ENCODE assay signal across 22 cellular contexts in genomic region chr4:140219567-140219966, GRCh38.
"Had no signal": no experiment of that assay in that cellular context is flagged by ENCODE, and none has a peak within 500 bp of the region (broad histone marks: within the 10 kb centered on the region; RNA-seq: fewer than 3 reads in every experiment).

No MANE protein-coding gene starts in this region.

- ATAC-seq: activated naive CD8-positive, alpha-beta T cell treated with anti-CD3 and anti-CD28 coated beads, Interleukin-2, amount 50 U/mL, for 24 hours; activated T-helper 17 cell treated with anti-CD3 and anti-CD28 coated beads, Interleukin-2, amount 50 U/mL, for 72 hours; left ventricle myocardium superior; naive thymus-derived CD4-positive, alpha-beta T cell; psoas muscle; stimulated activated naive B cell treated with anti-CD40 and anti-IgM and Interleukin-4, amounts not matched to agents 10 μg/mL and 1 μg/mL and 100 μg/mL, for 72 hours had no signal

- DNase-seq: activated CD4-positive, alpha-beta memory T cell treated with anti-CD3 and anti-CD28 coated beads for 36 hours; activated CD4-positive, alpha-beta T cell treated with anti-CD3 and anti-CD28 coated beads for 48 hours; activated CD8-positive, alpha-beta memory T cell treated with anti-CD3 and anti-CD28 coated beads, Interleukin-2, amount 50 U/mL, for 4 hours; activated gamma-delta T cell treated with Interleukin-2 at 50 U/mL for 16 hours; activated naive CD4-positive, alpha-beta T cell treated with anti-CD3 and anti-CD28 coated beads, Interleukin-2, amount 50 U/mL, for 16 hours; activated naive CD8-positive, alpha-beta T cell treated with anti-CD3 and anti-CD28 coated beads, Interleukin-2, amount 50 U/mL, for 24 hours; activated T-cell treated with anti-CD3 and anti-CD28 coated beads, Interleukin-2, amount 50 U/mL, for 1 hour; dermis blood vessel endothelial cell; effector CD4-positive, alpha-beta T cell; esophagus squamous epithelium; left ventricle myocardium superior; naive thymus-derived CD4-positive, alpha-beta T cell; occipital lobe; psoas muscle; stimulated activated CD4-positive, alpha-beta T cell treated with anti-CD3 and anti-CD28 coated beads, Interleukin-15, amount 100 ng/mL, for 24 hours; stimulated activated CD4-positive, alpha-beta T cell treated with anti-CD3 and anti-CD28 coated beads, Interleukin-2, amount 100 ng/mL, for 24 hours; stimulated activated naive B cell treated with anti-CD40 and anti-IgM and Interleukin-4, amounts not matched to agents 10 μg/mL and 1 μg/mL and 100 μg/mL, for 72 hours; stomach; upper lobe of left lung had no signal

- H3K4me3 Mint-ChIP-seq: activated CD4-positive, alpha-beta memory T cell treated with anti-CD3 and anti-CD28 coated beads for 36 hours; activated naive CD8-positive, alpha-beta T cell treated with anti-CD3 and anti-CD28 coated beads, Interleukin-2, amount 50 U/mL, for 24 hours; activated T-helper 17 cell treated with anti-CD3 and anti-CD28 coated beads, Interleukin-2, amount 50 U/mL, for 72 hours; central memory CD8-positive, alpha-beta T cell; naive thymus-derived CD4-positive, alpha-beta T cell; neural crest cell; stimulated activated naive B cell treated with anti-CD40 and anti-IgM and Interleukin-4, amounts not matched to agents 10 μg/mL and 1 μg/mL and 100 μg/mL, for 72 hours had no signal

- H3K27ac Mint-ChIP-seq: activated CD4-positive, alpha-beta memory T cell treated with anti-CD3 and anti-CD28 coated beads for 36 hours; activated naive CD8-positive, alpha-beta T cell treated with anti-CD3 and anti-CD28 coated beads, Interleukin-2, amount 50 U/mL, for 24 hours; activated T-helper 17 cell treated with anti-CD3 and anti-CD28 coated beads, Interleukin-2, amount 50 U/mL, for 72 hours; naive thymus-derived CD4-positive, alpha-beta T cell; stimulated activated naive B cell treated with anti-CD40 and anti-IgM and Interleukin-4, amounts not matched to agents 10 μg/mL and 1 μg/mL and 100 μg/mL, for 72 hours had no signal

- H3K4me1 Mint-ChIP-seq: activated naive CD8-positive, alpha-beta T cell treated with anti-CD3 and anti-CD28 coated beads, Interleukin-2, amount 50 U/mL, for 24 hours; activated T-helper 17 cell treated with anti-CD3 and anti-CD28 coated beads, Interleukin-2, amount 50 U/mL, for 72 hours had no signal

- H3K36me3 Mint-ChIP-seq: activated CD4-positive, alpha-beta memory T cell treated with anti-CD3 and anti-CD28 coated beads for 36 hours; naive thymus-derived CD4-positive, alpha-beta T cell; stimulated activated naive B cell treated with anti-CD40 and anti-IgM and Interleukin-4, amounts not matched to agents 10 μg/mL and 1 μg/mL and 100 μg/mL, for 72 hours had no signal

- H3K9me3 Mint-ChIP-seq: activated CD4-positive, alpha-beta memory T cell treated with anti-CD3 and anti-CD28 coated beads for 36 hours; activated naive CD8-positive, alpha-beta T cell treated with anti-CD3 and anti-CD28 coated beads, Interleukin-2, amount 50 U/mL, for 24 hours; activated T-helper 17 cell treated with anti-CD3 and anti-CD28 coated beads, Interleukin-2, amount 50 U/mL, for 72 hours; central memory CD8-positive, alpha-beta T cell; naive thymus-derived CD4-positive, alpha-beta T cell; neural crest cell; stimulated activated naive B cell treated with anti-CD40 and anti-IgM and Interleukin-4, amounts not matched to agents 10 μg/mL and 1 μg/mL and 100 μg/mL, for 72 hours had no signal
